ENCODE assay signal across 12 cellular contexts in the genomic region with DNA sequence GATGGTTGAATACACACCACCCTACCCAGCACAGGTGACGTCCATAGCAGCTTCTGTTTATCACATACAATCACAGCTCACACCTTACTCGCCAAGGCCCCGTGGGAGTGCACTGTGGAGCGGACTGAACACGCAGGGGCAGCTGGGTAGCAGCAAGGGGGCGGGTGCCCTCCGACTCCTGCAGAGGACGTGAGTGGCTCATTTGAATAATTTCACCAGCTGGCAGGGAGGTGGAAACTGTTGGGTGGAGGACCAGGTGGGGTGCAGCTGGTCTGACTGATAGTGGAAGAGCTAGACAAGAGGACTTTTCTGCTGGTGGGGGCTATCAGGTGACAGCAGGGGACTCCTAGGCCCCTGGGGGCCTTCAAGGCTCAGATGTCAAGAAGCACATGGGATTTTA. TPM values are rescaled to one million over a fixed set of nuclear protein-coding genes. Genes with fewer than 3 reads are reported as not detected.
DNase-seq lines count a peak whose midpoint lies in the region; ATAC-seq lines count a peak whose summit lies in the region.
"Had no signal": no experiment of that assay in that cellular context is flagged by ENCODE, and none has a peak within 500 bp of the region (broad histone marks: within the 10 kb centered on the region; RNA-seq: fewer than 3 reads in every experiment).

No MANE protein-coding gene starts in this region.

- intact Hi-C loops in head of caudate nucleus (cut with DNase I): no loop called here

- peak; percentile 66 for ATAC-seq in GM18909 (IDR thresholded peaks at IDR 0.05; ENCODE audit: poor library complexity, unreplicated experiment)
- peak; percentile 53 for ATAC-seq in GM21786 (IDR thresholded peaks at IDR 0.05; ENCODE audit: unreplicated experiment)
- no peak for ATAC-seq in left lobe of liver

- DNase-seq in NCI-H146 (lab: John Stamatoyannopoulos, UW) (peak; percentile 59), germinal center (ENCODE audit: low spot score) (peak; percentile 86), left lobe of liver (ENCODE audit: low spot score) (no peak), DMS53 (lab: John Stamatoyannopoulos, UW) (no peak), HT-29 (ENCODE audit: low spot score) (no peak), head of caudate nucleus (no peak)
- DNase-seq: activated CD4-positive, alpha-beta T cell treated with anti-CD3 and anti-CD28 coated beads for 48 hours; activated effector memory CD4-positive, alpha-beta T cell treated with anti-CD3 and anti-CD28 coated beads, Interleukin-2, amount 50 U/mL, for 16 hours; Caco-2; testis had no signal

RNA-seq across cellular contexts. Expression of a gene that starts 16.3 kb away (rescaled TPM):
- 41.5 TPM for total RNA-seq in left lobe of liver
- total RNA-seq in HT-29 (2014; rRNA removed; shearing (Covaris generic)): 24.8 and 28.5 TPM in 2 replicates

RNA-seq across cellular contexts. Expression of a gene that starts 49.2 kb away (rescaled TPM):
- total RNA-seq in left lobe of liver: 130 TPM
- 92.4 and 106 TPM in 2 replicates for total RNA-seq in HT-29 (2014; rRNA removed; shearing (Covaris generic))

Comparison
In these comparisons a context has a peak if more than half of its experiments do, and no peak if none do; other contexts are left out.
1. DNase-seq: peak in NCI-H146 (single experiment) and germinal center (single experiment); none in left lobe of liver (single experiment), DMS53 (single experiment), HT-29 (single experiment) and head of caudate nucleus (0 of 42).